In genomic region chr17:74810699-74811485, GRCh38 we compare ENCODE assay signal across 1 cellular context.
TF ChIP-seq lines count a peak whose summit lies in the region.

No MANE protein-coding gene starts in this region.

TF ChIP-seq in H1, 55 proteins besides CTCF, POLR2A, EP300 and RAD21:
- TF ChIP-seq E2F6 (IDR thresholded peaks at IDR 0.05), result no peak
- TF ChIP-seq TAF1 (IDR thresholded peaks at IDR 0.05; ENCODE audit: low read depth, low read length), result no peak
- TF ChIP-seq SIRT6 (IDR thresholded peaks at IDR 0.05; ENCODE audit: low read length), result no peak
- TF ChIP-seq ATF3 (IDR thresholded peaks at IDR 0.05; ENCODE audit: insufficient read depth, low read depth, low read length), result no peak
- no peak for TF ChIP-seq KDM5A (IDR thresholded peaks at IDR 0.05; ENCODE audit: low read length)
- no peak for TF ChIP-seq POLR2AphosphoS5 (IDR thresholded peaks at IDR 0.05; ENCODE audit: low read depth, low read length)
- no peak for TF ChIP-seq SP4 (IDR thresholded peaks at IDR 0.05; ENCODE audit: low read length)
- TF ChIP-seq SP1 (IDR thresholded peaks at IDR 0.05; ENCODE audit: low read depth, low read length), result no peak
- TF ChIP-seq ZNF274 (IDR thresholded peaks at IDR 0.05; ENCODE audit: borderline replicate concordance, extremely low read depth, low read length), result no peak
- no peak for TF ChIP-seq JUN (IDR thresholded peaks at IDR 0.05; ENCODE audit: low read depth, low read length)
